Comparison of ENCODE assay signal across 2 cellular contexts in the genomic region with DNA sequence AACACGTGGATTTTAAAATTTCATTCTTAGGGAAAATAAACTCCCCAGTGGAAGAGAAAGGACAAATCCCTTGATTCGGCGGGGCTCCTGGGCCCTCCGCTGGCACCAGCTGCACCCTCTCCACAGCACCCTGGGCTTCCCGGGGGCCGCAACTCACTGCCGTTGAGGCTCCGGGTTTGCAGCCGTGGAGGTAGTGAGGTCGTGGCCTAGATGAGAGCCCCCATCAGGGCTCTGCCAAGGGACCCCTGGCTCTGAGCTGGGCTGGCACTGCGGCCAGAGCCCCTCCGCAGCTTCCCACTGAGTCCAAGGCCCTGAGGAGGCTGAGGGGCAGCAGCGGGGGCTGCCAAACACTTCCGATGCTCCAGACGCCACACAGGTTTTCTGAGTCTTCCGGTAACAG.
TF ChIP-seq lines count a peak whose summit lies in the region.

No MANE protein-coding gene starts in this region.

TF ChIP-seq in HepG2, 621 proteins besides CTCF, POLR2A, EP300 and RAD21 (continued from another document):
- TF ChIP-seq, protein P1, sequence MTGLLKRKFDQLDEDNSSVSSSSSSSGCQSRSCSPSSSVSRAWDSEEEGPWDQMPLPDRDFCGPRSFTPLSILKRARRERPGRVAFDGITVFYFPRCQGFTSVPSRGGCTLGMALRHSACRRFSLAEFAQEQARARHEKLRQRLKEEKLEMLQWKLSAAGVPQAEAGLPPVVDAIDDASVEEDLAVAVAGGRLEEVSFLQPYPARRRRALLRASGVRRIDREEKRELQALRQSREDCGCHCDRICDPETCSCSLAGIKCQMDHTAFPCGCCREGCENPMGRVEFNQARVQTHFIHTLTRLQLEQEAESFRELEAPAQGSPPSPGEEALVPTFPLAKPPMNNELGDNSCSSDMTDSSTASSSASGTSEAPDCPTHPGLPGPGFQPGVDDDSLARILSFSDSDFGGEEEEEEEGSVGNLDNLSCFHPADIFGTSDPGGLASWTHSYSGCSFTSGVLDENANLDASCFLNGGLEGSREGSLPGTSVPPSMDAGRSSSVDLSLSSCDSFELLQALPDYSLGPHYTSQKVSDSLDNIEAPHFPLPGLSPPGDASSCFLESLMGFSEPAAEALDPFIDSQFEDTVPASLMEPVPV (CRISPR knock-in tag; IDR thresholded peaks at IDR 0.05) = no peak

TF ChIP-seq in WTC11, 78 proteins besides CTCF, POLR2A, EP300 and RAD21 (continued from another document):
- TF ChIP-seq, protein P2, sequence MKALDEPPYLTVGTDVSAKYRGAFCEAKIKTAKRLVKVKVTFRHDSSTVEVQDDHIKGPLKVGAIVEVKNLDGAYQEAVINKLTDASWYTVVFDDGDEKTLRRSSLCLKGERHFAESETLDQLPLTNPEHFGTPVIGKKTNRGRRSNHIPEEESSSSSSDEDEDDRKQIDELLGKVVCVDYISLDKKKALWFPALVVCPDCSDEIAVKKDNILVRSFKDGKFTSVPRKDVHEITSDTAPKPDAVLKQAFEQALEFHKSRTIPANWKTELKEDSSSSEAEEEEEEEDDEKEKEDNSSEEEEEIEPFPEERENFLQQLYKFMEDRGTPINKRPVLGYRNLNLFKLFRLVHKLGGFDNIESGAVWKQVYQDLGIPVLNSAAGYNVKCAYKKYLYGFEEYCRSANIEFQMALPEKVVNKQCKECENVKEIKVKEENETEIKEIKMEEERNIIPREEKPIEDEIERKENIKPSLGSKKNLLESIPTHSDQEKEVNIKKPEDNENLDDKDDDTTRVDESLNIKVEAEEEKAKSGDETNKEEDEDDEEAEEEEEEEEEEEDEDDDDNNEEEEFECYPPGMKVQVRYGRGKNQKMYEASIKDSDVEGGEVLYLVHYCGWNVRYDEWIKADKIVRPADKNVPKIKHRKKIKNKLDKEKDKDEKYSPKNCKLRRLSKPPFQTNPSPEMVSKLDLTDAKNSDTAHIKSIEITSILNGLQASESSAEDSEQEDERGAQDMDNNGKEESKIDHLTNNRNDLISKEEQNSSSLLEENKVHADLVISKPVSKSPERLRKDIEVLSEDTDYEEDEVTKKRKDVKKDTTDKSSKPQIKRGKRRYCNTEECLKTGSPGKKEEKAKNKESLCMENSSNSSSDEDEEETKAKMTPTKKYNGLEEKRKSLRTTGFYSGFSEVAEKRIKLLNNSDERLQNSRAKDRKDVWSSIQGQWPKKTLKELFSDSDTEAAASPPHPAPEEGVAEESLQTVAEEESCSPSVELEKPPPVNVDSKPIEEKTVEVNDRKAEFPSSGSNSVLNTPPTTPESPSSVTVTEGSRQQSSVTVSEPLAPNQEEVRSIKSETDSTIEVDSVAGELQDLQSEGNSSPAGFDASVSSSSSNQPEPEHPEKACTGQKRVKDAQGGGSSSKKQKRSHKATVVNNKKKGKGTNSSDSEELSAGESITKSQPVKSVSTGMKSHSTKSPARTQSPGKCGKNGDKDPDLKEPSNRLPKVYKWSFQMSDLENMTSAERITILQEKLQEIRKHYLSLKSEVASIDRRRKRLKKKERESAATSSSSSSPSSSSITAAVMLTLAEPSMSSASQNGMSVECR (CRISPR knock-in tag; IDR thresholded peaks at IDR 0.05; ENCODE audit: borderline replicate concordance) = no peak
- TF ChIP-seq CREM (CRISPR knock-in tag; IDR thresholded peaks at IDR 0.05) (no peak), ZNF396 (CRISPR knock-in tag; IDR thresholded peaks at IDR 0.05; ENCODE audit: borderline replicate concordance) (no peak)
- TF ChIP-seq, protein P3, sequence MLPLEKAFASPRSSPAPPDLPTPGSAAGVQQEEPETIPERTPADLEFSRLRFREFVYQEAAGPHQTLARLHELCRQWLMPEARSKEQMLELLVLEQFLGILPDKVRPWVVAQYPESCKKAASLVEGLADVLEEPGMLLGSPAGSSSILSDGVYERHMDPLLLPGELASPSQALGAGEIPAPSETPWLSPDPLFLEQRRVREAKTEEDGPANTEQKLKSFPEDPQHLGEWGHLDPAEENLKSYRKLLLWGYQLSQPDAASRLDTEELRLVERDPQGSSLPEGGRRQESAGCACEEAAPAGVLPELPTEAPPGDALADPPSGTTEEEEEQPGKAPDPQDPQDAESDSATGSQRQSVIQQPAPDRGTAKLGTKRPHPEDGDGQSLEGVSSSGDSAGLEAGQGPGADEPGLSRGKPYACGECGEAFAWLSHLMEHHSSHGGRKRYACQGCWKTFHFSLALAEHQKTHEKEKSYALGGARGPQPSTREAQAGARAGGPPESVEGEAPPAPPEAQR (CRISPR knock-in tag; IDR thresholded peaks at IDR 0.05) = no peak
